ENCODE assay signal across 8 cellular contexts in genomic region chr20:53216856-53217576, GRCh38.
DNase-seq lines count a peak whose midpoint lies in the region; ATAC-seq and TF ChIP-seq lines count a peak whose summit lies in the region.

No MANE protein-coding gene starts in this region.

- H3K4me1 ChIP-seq in RWPE2 (ENCODE audit: insufficient read depth, poor library complexity, severe bottlenecking) (no peaks in the 10 kb centered on the region), uterus (no peaks in the 10 kb centered on the region)

- peak; percentile 89 for ATAC-seq in RWPE2 (ENCODE audit: low read depth)
- ATAC-seq in Right ventricle myocardium superior (ENCODE audit: poor library complexity), result peak; percentile 92

- no peak overlapping the region for H3K4me3 ChIP-seq in RWPE2 (ENCODE audit: severe bottlenecking)
- H3K4me3 ChIP-seq in uterus, result no peak overlapping the region

- H3K27me3 ChIP-seq in RWPE2 (ENCODE audit: insufficient read depth, poor library complexity, severe bottlenecking), result peaks cover 19% of the 10 kb centered on the region
- H3K27me3 ChIP-seq in uterus, result no peaks in the 10 kb centered on the region

- TF ChIP-seq CTCF in RWPE2 (IDR thresholded peaks at IDR 0.05; ENCODE audit: poor library complexity, severe bottlenecking) (peak; percentile 100), uterus (IDR thresholded peaks at IDR 0.05) (peak; percentile 79 to 86 (median 82))

- DNase-seq in NOMO-1 (lab: John Stamatoyannopoulos, UW; ENCODE audit: unreplicated experiment in 2 of 2) (peak; percentile 23 to 30), NOMO-1 treated with dmso at 0.1 percent for 144 hours (lab: John Stamatoyannopoulos, UW; ENCODE audit: unreplicated experiment) (no peak), HT-29 (ENCODE audit: low spot score) (peak; percentile 79), RWPE2 (ENCODE audit: low spot score) (peak; percentile 87), Right ventricle myocardium superior (peak; percentile 83), posterior vena cava (ENCODE audit: low spot score) (peak; percentile 87), uterus (peak; percentile 54 to 67)
- peak; percentile 71 to 87 (median 81) for DNase-seq in activated naive CD4-positive, alpha-beta T cell (lab: John Stamatoyannopoulos, UW)

- no peak for TF ChIP-seq POLR2A in uterus (IDR thresholded peaks at IDR 0.05)

- no peaks in the 10 kb centered on the region for H3K36me3 ChIP-seq in RWPE2 (ENCODE audit: low read depth)
- H3K36me3 ChIP-seq in uterus, result no peaks in the 10 kb centered on the region

- intact Hi-C loops in Right ventricle myocardium superior (cut with DNase I) (no loop called here), posterior vena cava (cut with DNase I) (no loop called here), uterus (cut with DNase I; ENCODE audit: low total_unique reads) (no loop called here)

- H3K27ac ChIP-seq in RWPE2 (ENCODE audit: poor library complexity, severe bottlenecking), result no peak overlapping the region
- H3K27ac ChIP-seq in uterus, result no peak overlapping the region

- H3K9me3 ChIP-seq in RWPE2 (ENCODE audit: severe bottlenecking) (no peaks in the 10 kb centered on the region), uterus (no peaks in the 10 kb centered on the region)
